1 cellular context compared by ENCODE assay signal in the genomic region with DNA sequence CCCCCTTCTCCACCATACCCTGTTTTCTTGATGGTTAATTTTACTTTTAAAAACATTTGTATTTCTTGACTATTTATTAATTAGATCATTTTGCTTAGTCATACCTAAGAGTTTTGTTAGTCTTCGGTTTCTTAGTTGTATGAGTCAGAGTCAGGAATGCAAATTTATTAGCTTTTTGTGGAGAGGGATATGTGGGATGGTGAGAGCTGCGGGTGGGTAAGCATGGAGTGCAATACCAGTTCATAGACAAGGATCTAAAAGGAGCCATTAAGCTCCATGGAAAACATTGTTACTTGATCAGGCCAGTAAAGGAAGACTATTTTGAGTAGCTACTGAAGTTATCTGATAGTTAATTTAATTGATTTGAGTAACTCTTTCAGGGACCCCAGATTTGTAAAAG.
TF ChIP-seq lines count a peak whose summit lies in the region.

No MANE protein-coding gene starts in this region.

TF ChIP-seq in HCT116, 20 proteins besides CTCF, POLR2A, EP300 and RAD21 (continued from another document):
- no peak for TF ChIP-seq EZH2phosphoT487 (IDR thresholded peaks at IDR 0.05; ENCODE audit: borderline replicate concordance)
- TF ChIP-seq SRF (IDR thresholded peaks at IDR 0.05; ENCODE audit: low read depth): no peak
- peak; percentile 18; the same call in 1 of the 2 replicates for TF ChIP-seq POLR2AphosphoS5 (IDR thresholded peaks at IDR 0.05; ENCODE audit: low read depth, low read length)
